Comparison of ENCODE assay signal across 13 cellular contexts in genomic region chrX:29233592-29234179, GRCh38.
DNase-seq lines count a peak whose midpoint lies in the region; ATAC-seq and TF ChIP-seq lines count a peak whose summit lies in the region.
"Had no signal": no experiment of that assay in that cellular context is flagged by ENCODE, and none has a peak within 500 bp of the region (broad histone marks: within the 10 kb centered on the region; RNA-seq: fewer than 3 reads in every experiment).

No MANE protein-coding gene starts in this region.

- TF ChIP-seq CTCF in foreskin keratinocyte (conservative IDR thresholded peaks at IDR 0.05): no peak

- no peaks in the 10 kb centered on the region for H3K27me3 ChIP-seq in foreskin keratinocyte

- no peak for ATAC-seq in foreskin keratinocyte

- H3K27ac ChIP-seq in foreskin keratinocyte: no peak overlapping the region

- DNase-seq in NCI-H524 (lab: John Stamatoyannopoulos, UW): peak; percentile 18 to 58
- no peak for DNase-seq in NCI-H524 treated with DMSO at 0.1 percent for 48 hours (lab: John Stamatoyannopoulos, UW)
- DNase-seq in NCI-H187 (lab: John Stamatoyannopoulos, UW): peak; percentile 39 to 75
- DNase-seq in astrocyte of the hippocampus (ENCODE audit: low read depth, low spot score): peak; percentile 3
- peak; percentile 30 for DNase-seq in myocyte (ENCODE audit: low read depth)
- DNase-seq in epidermal melanocyte (ENCODE audit: insufficient read length, low spot score): no peak
- no peak for DNase-seq in foreskin keratinocyte
- no peak for DNase-seq in hypothalamus (lab: John Stamatoyannopoulos, UW)
- DNase-seq: C1 segment of cervical spinal cord; Calu3; CD4-positive, alpha-beta T cell; DMS 273 treated with DMSO at 0.1 percent for 48 hours; GF-D8 had no signal

- no peaks in the 10 kb centered on the region for H3K4me1 ChIP-seq in foreskin keratinocyte

Comparison
In these comparisons a context has a peak if more than half of its experiments do, and no peak if none do; other contexts are left out.
1. DNase-seq: peak in NCI-H524 (2 of 2), NCI-H187 (2 of 2), astrocyte of the hippocampus (single experiment) and myocyte (single experiment); none in NCI-H524 treated with DMSO at 0.1 percent for 48 hours (single experiment), epidermal melanocyte (single experiment), foreskin keratinocyte (0 of 2) and hypothalamus (0 of 51).